ENCODE assay signal across 12 cellular contexts in the genomic region with DNA sequence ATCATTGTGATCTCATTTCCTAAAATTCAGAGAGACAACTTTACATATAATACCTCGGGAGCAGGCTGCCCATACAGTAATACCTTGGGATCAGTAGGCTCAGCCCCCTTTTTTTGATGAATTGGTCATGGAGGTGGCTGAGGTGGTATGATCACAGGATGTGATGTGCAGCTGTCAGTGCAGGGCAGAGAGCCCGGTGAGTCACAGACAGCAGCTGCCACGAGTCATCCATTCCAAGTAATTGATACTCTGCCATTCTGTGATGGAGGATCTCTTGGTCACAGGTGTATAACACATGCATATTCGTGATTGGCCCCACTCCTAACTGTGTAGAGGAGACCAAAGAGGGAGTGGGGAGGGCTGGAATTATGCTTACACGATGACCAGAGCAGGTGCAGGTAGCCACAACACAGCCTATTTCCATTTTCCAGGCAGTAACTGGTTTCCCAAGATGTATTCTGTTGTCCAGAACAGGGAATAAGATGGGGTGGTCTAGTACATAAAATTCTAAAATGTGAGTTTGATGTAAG. TPM values are rescaled to one million over a fixed set of nuclear protein-coding genes. Genes with fewer than 3 reads are reported as not detected.
A peak's percentile ranks its signal among the peaks of the same experiment; 100 is the strongest.
DNase-seq lines count a peak whose midpoint lies in the region; ATAC-seq and TF ChIP-seq lines count a peak whose summit lies in the region.
"Had no signal": no experiment of that assay in that cellular context is flagged by ENCODE, and none has a peak within 500 bp of the region (broad histone marks: within the 10 kb centered on the region; RNA-seq: fewer than 3 reads in every experiment).

No MANE protein-coding gene starts in this region.

- peaks cover 6% of the 10 kb centered on the region for H3K27me3 ChIP-seq in left ventricle myocardium inferior (ENCODE audit: low read depth)
- H3K27me3 ChIP-seq in prostate gland (replicated peaks; ENCODE audit: insufficient read depth): no peaks in the 10 kb centered on the region

- H3K4me3 ChIP-seq in left ventricle myocardium inferior: no peak overlapping the region
- no peak overlapping the region for H3K4me3 ChIP-seq in prostate gland
- H3K4me3 ChIP-seq: skin epidermis had no signal

- no peaks in the 10 kb centered on the region for H3K36me3 ChIP-seq in left ventricle myocardium inferior
- no peaks in the 10 kb centered on the region for H3K36me3 ChIP-seq in prostate gland

- ATAC-seq in GM18873 (IDR thresholded peaks at IDR 0.05; ENCODE audit: low FRiP score, unreplicated experiment): no peak

- no peaks in the 10 kb centered on the region for H3K9me3 Mint-ChIP-seq in activated CD4-positive, alpha-beta T cell treated with anti-CD3 and anti-CD28 coated beads, Interleukin-2, amount 10 ng/mL, durations not matched to agents 24 days and 14 days
- H3K9me3 Mint-ChIP-seq: activated CD4-positive, alpha-beta T cell treated with anti-CD3 and anti-CD28 coated beads, Interleukin-2, amount 10 ng/mL, durations not matched to agents 7 days and 5 days had no signal

- no peak overlapping the region for H3K27ac ChIP-seq in left ventricle myocardium inferior (replicated peaks)
- no peak overlapping the region for H3K27ac ChIP-seq in prostate gland
- H3K27ac ChIP-seq: skin epidermis had no signal

- 85% methylated on average over 5 of the region's 5 CpGs for WGBS in prostate gland

- no peaks in the 10 kb centered on the region for H3K36me3 Mint-ChIP-seq in activated CD4-positive, alpha-beta T cell treated with anti-CD3 and anti-CD28 coated beads, Interleukin-2, amount 10 ng/mL, durations not matched to agents 24 days and 14 days (ENCODE audit: low read depth)

- TF ChIP-seq CTCF in left ventricle myocardium inferior (IDR thresholded peaks at IDR 0.05; ENCODE audit: borderline replicate concordance): no peak
- no peak for TF ChIP-seq CTCF in prostate gland (IDR thresholded peaks at IDR 0.05)

- no peaks in the 10 kb centered on the region for H3K9me3 ChIP-seq in left ventricle myocardium inferior (replicated peaks)
- no peaks in the 10 kb centered on the region for H3K9me3 ChIP-seq in prostate gland

- peak; percentile 66 for DNase-seq in activated CD4-positive, alpha-beta T cell treated with anti-CD3 and anti-CD28 coated beads for 48 hours
- no peak for DNase-seq in activated CD4-positive, alpha-beta T cell treated with anti-CD3 and anti-CD28 coated beads, Interleukin-2, amount 10 ng/mL, durations not matched to agents 24 days and 14 days
- DNase-seq in NCI-H2029 (lab: John Stamatoyannopoulos, UW) (peak; percentile 97), activated T-cell treated with anti-CD3 and anti-CD28 coated beads for 48 hours (ENCODE audit: low read depth) (peak; percentile 38), left ventricle myocardium inferior (no peak), prostate gland (ENCODE audit: low spot score) (no peak)
- peak; percentile 23 for DNase-seq in stimulated activated CD4-positive, alpha-beta T cell treated with anti-CD3 and anti-CD28 coated beads, Interleukin-4, amount 100 ng/mL, for 1 hour
- DNase-seq: activated CD4-positive, alpha-beta T cell treated with anti-CD3 and anti-CD28 coated beads, Interleukin-2, amount 10 ng/mL, durations not matched to agents 7 days and 5 days; central memory CD4-positive, alpha-beta T cell; OCI-M1 had no signal

- H3K27me3 Mint-ChIP-seq in activated CD4-positive, alpha-beta T cell treated with anti-CD3 and anti-CD28 coated beads, Interleukin-2, amount 10 ng/mL, durations not matched to agents 24 days and 14 days: peaks cover 13% of the 10 kb centered on the region

- no peak overlapping the region for H3K4me3 Mint-ChIP-seq in activated CD4-positive, alpha-beta T cell treated with anti-CD3 and anti-CD28 coated beads, Interleukin-2, amount 10 ng/mL, durations not matched to agents 24 days and 14 days
- H3K4me3 Mint-ChIP-seq: activated CD4-positive, alpha-beta T cell treated with anti-CD3 and anti-CD28 coated beads, Interleukin-2, amount 10 ng/mL, durations not matched to agents 7 days and 5 days had no signal

- H3K27ac Mint-ChIP-seq in activated CD4-positive, alpha-beta T cell treated with anti-CD3 and anti-CD28 coated beads, Interleukin-2, amount 10 ng/mL, durations not matched to agents 24 days and 14 days: no peak overlapping the region
- H3K27ac Mint-ChIP-seq: activated CD4-positive, alpha-beta T cell treated with anti-CD3 and anti-CD28 coated beads, Interleukin-2, amount 10 ng/mL, durations not matched to agents 7 days and 5 days had no signal

- H3K4me1 ChIP-seq in left ventricle myocardium inferior (no peaks in the 10 kb centered on the region), prostate gland (replicated peaks) (no peaks in the 10 kb centered on the region)

- H3K4me1 Mint-ChIP-seq in activated CD4-positive, alpha-beta T cell treated with anti-CD3 and anti-CD28 coated beads, Interleukin-2, amount 10 ng/mL, durations not matched to agents 24 days and 14 days: peaks cover 3% of the 10 kb centered on the region
- H3K4me1 Mint-ChIP-seq: activated CD4-positive, alpha-beta T cell treated with anti-CD3 and anti-CD28 coated beads, Interleukin-2, amount 10 ng/mL, durations not matched to agents 7 days and 5 days had no signal

- intact Hi-C loops in activated CD4-positive, alpha-beta T cell treated with anti-CD3 and anti-CD28 coated beads, Interleukin-2, amount 10 ng/mL, durations not matched to agents 24 days and 14 days (cut with micrococcal nuclease): no loop called here
- intact Hi-C loops in left ventricle myocardium inferior (cut with micrococcal nuclease) (no loop called here), prostate gland (cut with DNase I) (no loop called here)

- TF ChIP-seq POLR2A in prostate gland (IDR thresholded peaks at IDR 0.05): no peak

RNA-seq across cellular contexts. Expression of gene NRCAM, which starts 14.1 kb away (rescaled TPM):
- total RNA-seq in activated CD4-positive, alpha-beta T cell treated with anti-CD3 and anti-CD28 coated beads, Interleukin-2, amount 10 ng/mL, durations not matched to agents 24 days and 14 days: not detected in 2 replicates
- total RNA-seq in left ventricle myocardium inferior (0.14 TPM), prostate gland (1 to 10 TPM; 1.1 to 3.1 TPM)

Comparison
In these comparisons a context has a peak if more than half of its experiments do, and no peak if none do; other contexts are left out.
1. DNase-seq: peak in activated CD4-positive, alpha-beta T cell treated with anti-CD3 and anti-CD28 coated beads for 48 hours (single experiment), NCI-H2029 (single experiment), activated T-cell treated with anti-CD3 and anti-CD28 coated beads for 48 hours (single experiment) and stimulated activated CD4-positive, alpha-beta T cell treated with anti-CD3 and anti-CD28 coated beads, Interleukin-4, amount 100 ng/mL, for 1 hour (single experiment); none in activated CD4-positive, alpha-beta T cell treated with anti-CD3 and anti-CD28 coated beads, Interleukin-2, amount 10 ng/mL, durations not matched to agents 24 days and 14 days (single experiment), left ventricle myocardium inferior (single experiment) and prostate gland (single experiment).